23 cellular contexts compared by ENCODE assay signal in genomic region chr16:16124438-16124837, GRCh38.
A peak's percentile ranks its signal among the peaks of the same experiment; 100 is the strongest.
DNase-seq lines count a peak whose midpoint lies in the region; ATAC-seq lines count a peak whose summit lies in the region.
"Had no signal": no experiment of that assay in that cellular context is flagged by ENCODE, and none has a peak within 500 bp of the region (broad histone marks: within the 10 kb centered on the region; RNA-seq: fewer than 3 reads in every experiment).

No MANE protein-coding gene starts in this region.

- no peak overlapping the region for H3K4me3 ChIP-seq in esophagus (ENCODE audit: low read depth in 1 of 2, low read length in 2 of 2)
- peak overlapping the region in 1 of 2 donors; percentile 55 for H3K4me3 ChIP-seq in neuronal stem cell (ENCODE audit: low read length in 2 of 2)
- H3K4me3 ChIP-seq in stomach smooth muscle (ENCODE audit: low read length in 2 of 2), result no peak overlapping the region
- H3K4me3 ChIP-seq: SJCRH30 had no signal

- H3K4me1 Mint-ChIP-seq in natural killer cell treated with Interleukin-12 subunit alpha and Interleukin-12 subunit beta and Interleukin-15 and Interleukin-18, amount 100 ng/mL, for 72 hours (ENCODE audit: low read depth in 2 of 2), result peaks cover 18 to 25% of the 10 kb centered on the region in 2 donors

- no peak overlapping the region for H4K91ac ChIP-seq in neuronal stem cell (ENCODE audit: low read depth, low read length, poor library complexity)

- DNase-seq in NCI-H82 (lab: John Stamatoyannopoulos, UW) (peak; percentile 20), NCI-H82 treated with DMSO at 0.1 percent for 48 hours (lab: John Stamatoyannopoulos, UW; ENCODE audit: unreplicated experiment) (no peak), neuronal stem cell (ENCODE audit: low spot score) (no peak), NCI-H146 (lab: John Stamatoyannopoulos, UW) (no peak)
- DNase-seq in natural killer cell treated with Interleukin-12 subunit alpha and Interleukin-12 subunit beta and Interleukin-15 and Interleukin-18, amount 100 ng/mL, for 72 hours (ENCODE audit: low spot score), result no peak
- DNase-seq in activated naive CD4-positive, alpha-beta T cell treated with Interleukin-2 at 50 U/mL for 16 hours, result no peak
- DNase-seq: CD8-positive, alpha-beta memory T cell; DMS79 treated with DMSO at 0.1 percent for 48 hours; GF-D8; NCI-H1092; NCI-H1417 treated with DMSO at 0.1 percent for 48 hours; NCI-H187; NCI-H2171 treated with DMSO at 0.1 percent for 48 hours; NCI-H524; NCI-H748 treated with DMSO at 0.1 percent for 48 hours; NK-92 treated with Interleukin-12 subunit alpha and Interleukin-12 subunit beta, amount 100 ng/mL, for 24 hours; PC-3; SJCRH30 had no signal

- ATAC-seq in natural killer cell treated with Interleukin-12 subunit alpha and Interleukin-12 subunit beta and Interleukin-15 and Interleukin-18, amount 100 ng/mL, for 72 hours, result no peak
- ATAC-seq: PC-3 had no signal

- H4K8ac ChIP-seq in neuronal stem cell (ENCODE audit: low read depth, low read length), result no peak overlapping the region

- no peak overlapping the region for H3K27ac Mint-ChIP-seq in natural killer cell treated with Interleukin-12 subunit alpha and Interleukin-12 subunit beta and Interleukin-15 and Interleukin-18, amount 100 ng/mL, for 72 hours
- H3K27ac Mint-ChIP-seq: B cell; CD8-positive, alpha-beta memory T cell had no signal

- no peak overlapping the region for H2AK5ac ChIP-seq in neuronal stem cell (ENCODE audit: low read depth, low read length)

- no peak overlapping the region for H3K14ac ChIP-seq in neuronal stem cell (ENCODE audit: low read length)

- H3K9ac ChIP-seq in neuronal stem cell (ENCODE audit: low read depth, low read length, poor library complexity) (no peak overlapping the region), stomach smooth muscle (ENCODE audit: low read length in 2 of 2) (no peak overlapping the region)

- H3K79me1 ChIP-seq in neuronal stem cell (ENCODE audit: low read depth, low read length), result peaks cover 3% of the 10 kb centered on the region

- H3K4ac ChIP-seq in neuronal stem cell (ENCODE audit: low read length), result no peak overlapping the region

- no peak overlapping the region for H3K4me3 Mint-ChIP-seq in natural killer cell treated with Interleukin-12 subunit alpha and Interleukin-12 subunit beta and Interleukin-15 and Interleukin-18, amount 100 ng/mL, for 72 hours
- H3K4me3 Mint-ChIP-seq: B cell; CD8-positive, alpha-beta memory T cell had no signal

- H2BK5ac ChIP-seq in neuronal stem cell (ENCODE audit: low read length), result peak overlapping the region; percentile 77

- H3K18ac ChIP-seq in neuronal stem cell (ENCODE audit: low read length), result no peak overlapping the region

- no peak overlapping the region for H3K4me2 ChIP-seq in neuronal stem cell (ENCODE audit: insufficient read depth, low read length, poor library complexity, severe bottlenecking)

- WGBS in esophagus, 2 donors, result 85 to 91% methylated on average over 10 of the region's 10 CpGs
- no CpG with 5 or more reads among the region's 10 CpGs for WGBS in neuronal stem cell (ENCODE audit: extremely low coverage in 2 of 2, insufficient read length in 2 of 2, insufficient replicate concordance in 1 of 2), 2 donors

- peaks cover 7% of the 10 kb centered on the region for H3K9me3 Mint-ChIP-seq in natural killer cell treated with Interleukin-12 subunit alpha and Interleukin-12 subunit beta and Interleukin-15 and Interleukin-18, amount 100 ng/mL, for 72 hours

- H2BK15ac ChIP-seq in neuronal stem cell (ENCODE audit: low read length), result no peak overlapping the region

- H3K9me3 ChIP-seq in esophagus (ENCODE audit: control insufficient read depth in 2 of 2, insufficient read depth in 1 of 2, low read depth in 1 of 2, low read length in 1 of 2) (peaks cover 0 to 9% of the 10 kb centered on the region in 2 donors), neuronal stem cell (replicated peaks in 1 of 2; ENCODE audit: control insufficient read depth in 2 of 2, insufficient read depth in 1 of 2, low read depth in 1 of 2, low read length in 2 of 2) (peaks cover 6 to 7% of the 10 kb centered on the region in 2 donors), stomach smooth muscle (ENCODE audit: control insufficient read depth in 2 of 2, low read length in 2 of 2) (peaks cover 3 to 4% of the 10 kb centered on the region in 2 donors)
- H3K9me3 ChIP-seq: SJCRH30 had no signal

- H3K36me3 Mint-ChIP-seq in natural killer cell treated with Interleukin-12 subunit alpha and Interleukin-12 subunit beta and Interleukin-15 and Interleukin-18, amount 100 ng/mL, for 72 hours, result peaks cover 21% of the 10 kb centered on the region

- H3K27me3 Mint-ChIP-seq in natural killer cell treated with Interleukin-12 subunit alpha and Interleukin-12 subunit beta and Interleukin-15 and Interleukin-18, amount 100 ng/mL, for 72 hours, result no peaks in the 10 kb centered on the region
- H3K27me3 Mint-ChIP-seq: B cell; CD8-positive, alpha-beta memory T cell had no signal

- H3K23ac ChIP-seq in neuronal stem cell (ENCODE audit: low read depth, low read length, poor library complexity), result peak overlapping the region; percentile 25

- no peaks in the 10 kb centered on the region for H3K4me1 ChIP-seq in esophagus (ENCODE audit: control insufficient read depth in 2 of 2, insufficient read depth in 2 of 2, low read length in 1 of 2)
- no peaks in the 10 kb centered on the region for H3K4me1 ChIP-seq in neuronal stem cell (ENCODE audit: control insufficient read depth in 2 of 2, insufficient read depth in 1 of 2, low read depth in 1 of 2, low read length in 2 of 2)
- H3K4me1 ChIP-seq in stomach smooth muscle (ENCODE audit: control insufficient read depth, insufficient read depth, low read length), result peaks cover 40% of the 10 kb centered on the region
- H3K4me1 ChIP-seq: SJCRH30 had no signal

- peaks cover 11 to 32% of the 10 kb centered on the region in 2 donors for H3K36me3 ChIP-seq in esophagus (ENCODE audit: control insufficient read depth in 2 of 2, insufficient read depth in 2 of 2, low read length in 1 of 2)
- peaks cover 3 to 44% of the 10 kb centered on the region in 2 donors for H3K36me3 ChIP-seq in neuronal stem cell (replicated peaks in 1 of 2; ENCODE audit: control insufficient read depth in 2 of 2, insufficient read depth in 2 of 2, low read length in 2 of 2)
- H3K36me3 ChIP-seq in stomach smooth muscle (ENCODE audit: control insufficient read depth in 2 of 2, insufficient read depth in 2 of 2, low read length in 2 of 2), result peaks cover 18 to 24% of the 10 kb centered on the region in 2 donors

- no peak overlapping the region for H2BK12ac ChIP-seq in neuronal stem cell (ENCODE audit: low read length)

- no peak overlapping the region for H2BK120ac ChIP-seq in neuronal stem cell (ENCODE audit: low read depth, low read length)

- H2AFZ ChIP-seq in neuronal stem cell (ENCODE audit: low read length), result no peak overlapping the region

- H3K27me3 ChIP-seq in esophagus (ENCODE audit: control insufficient read depth in 1 of 2, insufficient read depth in 2 of 2, low read length in 2 of 2) (no peaks in the 10 kb centered on the region), neuronal stem cell (ENCODE audit: control insufficient read depth in 3 of 3, insufficient read depth in 3 of 3, low read depth in 1 of 3, low read length in 3 of 3) (no peaks in the 10 kb centered on the region), stomach smooth muscle (ENCODE audit: control insufficient read depth in 1 of 2, insufficient read depth in 2 of 2, low read length in 2 of 2) (no peaks in the 10 kb centered on the region)
- H3K27me3 ChIP-seq: SJCRH30 had no signal

- H3K27ac ChIP-seq in esophagus (ENCODE audit: low read depth in 2 of 2, low read length in 1 of 2), result peak overlapping the region; percentile 8 to 56
- H3K27ac ChIP-seq in neuronal stem cell (replicated peaks; ENCODE audit: low read length), result no peak overlapping the region
- H3K27ac ChIP-seq in stomach smooth muscle (ENCODE audit: low read length), result peak overlapping the region; percentile 66
- H3K27ac ChIP-seq: 22Rv1, C4-2B, SJCRH30 had no signal
